Comparison of ENCODE assay signal across 14 cellular contexts in the genomic region with DNA sequence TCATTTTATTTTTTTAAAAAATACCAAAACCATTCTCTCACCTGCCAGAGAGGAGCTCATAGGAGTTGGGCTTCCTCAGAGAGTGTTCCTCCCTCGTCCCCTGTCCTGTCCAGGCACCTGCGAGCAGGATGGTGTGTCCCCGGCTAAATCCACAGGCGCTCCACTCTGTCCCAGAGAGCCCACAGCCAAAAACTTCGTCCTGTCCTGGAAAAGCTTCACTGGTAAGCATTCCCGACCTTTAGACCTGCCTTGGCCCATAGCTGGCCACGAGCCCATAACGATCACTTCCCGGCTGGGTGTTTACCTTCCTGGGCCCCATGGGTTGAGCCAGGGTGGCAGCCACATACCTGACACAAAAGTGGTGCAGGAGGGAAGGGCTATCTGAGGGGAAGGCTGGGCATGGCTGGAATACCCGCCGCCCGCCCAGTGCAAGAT. TPM values are rescaled to one million over a fixed set of nuclear protein-coding genes. Genes with fewer than 3 reads are reported as not detected.
A peak's percentile ranks its signal among the peaks of the same experiment; 100 is the strongest.
DNase-seq lines count a peak whose midpoint lies in the region; ATAC-seq and TF ChIP-seq lines count a peak whose summit lies in the region.
"Had no signal": no experiment of that assay in that cellular context is flagged by ENCODE, and none has a peak within 500 bp of the region (broad histone marks: within the 10 kb centered on the region; RNA-seq: fewer than 3 reads in every experiment).

Gene NGEF, minus strand, starts transcription at position 230 of the 435 bp plus-strand sequence. CDS start 38,366 bp downstream, outside the sequence.

- in situ Hi-C loops in Panc1 (cut with HindIII; ENCODE audit: low pct_unique_long_range_greater_than_20kb, low sequenced_read_pairs) (no loop called here), transverse colon (cut with MboI; ENCODE audit: low pct_ligation_motif_present in 1 of 4, low pct_unique_long_range_greater_than_20kb in 1 of 4, low sequenced_read_pairs in 3 of 4) (no loop called here)

- TF ChIP-seq POLR2A in transverse colon (IDR thresholded peaks at IDR 0.05) (peak; percentile 51), uterus (IDR thresholded peaks at IDR 0.05) (no peak)

- no peaks in the 10 kb centered on the region for H3K27me3 ChIP-seq in Panc1 (ENCODE audit: control insufficient read depth, insufficient read depth, low read length)
- H3K27me3 ChIP-seq in duodenal mucosa (ENCODE audit: control insufficient read depth in 1 of 2, insufficient read depth in 2 of 2, low read length in 2 of 2), result no peaks in the 10 kb centered on the region
- no peaks in the 10 kb centered on the region for H3K27me3 ChIP-seq in transverse colon
- no peaks in the 10 kb centered on the region for H3K27me3 ChIP-seq in uterus

- 55 to 56% methylated on average over 2 to 12 of the region's 12 CpGs for WGBS in transverse colon (ENCODE audit: low coverage in 1 of 2), 2 donors

- peaks cover 0 to 13% of the 10 kb centered on the region in 2 donors for H3K36me3 Mint-ChIP-seq in naive B cell

- POLR2A ChIA-PET in Panc1 (lab: Charles Lee), result no interaction called here

- BruUV-seq in Panc1 (replicated peaks; lab: Mats Ljungman, UMichigan), result no TSS peak

- H3K4me3 ChIP-seq in Panc1 (ENCODE audit: low read depth in 2 of 2, low read length in 2 of 2) (no peak within 1 kb of the TSS), duodenal mucosa (ENCODE audit: low read depth in 1 of 2, low read length in 2 of 2) (peak within 1 kb of the TSS; percentile 64 to 68), transverse colon (peak within 1 kb of the TSS in 3 of 4 donors; percentile 17 to 47 (median 21)), foreskin fibroblast (ENCODE audit: low read depth in 1 of 2, low read length in 2 of 2) (no peak within 1 kb of the TSS), uterus (no peak within 1 kb of the TSS)

- no peaks in the 10 kb centered on the region for H3K36me3 ChIP-seq in Panc1 (ENCODE audit: control insufficient read depth, insufficient read depth, low read length)
- peaks cover 0 to 4% of the 10 kb centered on the region in 2 donors for H3K36me3 ChIP-seq in duodenal mucosa (ENCODE audit: control insufficient read depth in 1 of 2, insufficient read depth in 2 of 2, low read length in 2 of 2)
- H3K36me3 ChIP-seq in transverse colon, result no peaks in the 10 kb centered on the region
- no peaks in the 10 kb centered on the region for H3K36me3 ChIP-seq in uterus

- H3K27ac ChIP-seq in Panc1 (ENCODE audit: low read length) (peak within 1 kb of the TSS; percentile 41; the same call in 1 of the 2 replicates), duodenal mucosa (ENCODE audit: low read depth, low read length) (peak within 1 kb of the TSS; percentile 79), transverse colon (peak within 1 kb of the TSS; percentile 83 to 87 (median 84)), uterus (no peak within 1 kb of the TSS)

- H3K4me3 Mint-ChIP-seq in naive B cell, result peak within 1 kb of the TSS in 2 of 8 donors; percentile 35
- H3K4me3 Mint-ChIP-seq: activated T-helper 1 cell treated with anti-CD3 and anti-CD28 coated beads, Interleukin-12 subunit alpha, Interleukin-12 subunit beta, Interleukin-2, Interleukin-4 antibody, amounts not matched to agents 30 ng/mL and 10 ng/mL and 1 ng/mL, durations not matched to agents 14 hours and 24 hours and 36 hours had no signal

- DNase-seq in Panc1 (ENCODE audit: low read depth, low spot score) (no peak), naive B cell (no peak), transverse colon (peak; percentile 91), dermis blood vessel endothelial cell (no peak), foreskin fibroblast (no peak), uterus (no peak)
- DNase-seq: activated CD4-positive, alpha-beta T cell treated with anti-CD3 and anti-CD28 coated beads, Interleukin-2, amount 50 U/mL, for 48 hours; NCI-H1694 treated with DMSO at 0.1 percent for 48 hours; NCI-H526 treated with DMSO at 0.1 percent for 48 hours; retina; substantia nigra had no signal

- ATAC-seq in Panc1 (peak; percentile 49), naive B cell (ENCODE audit: low read depth in 2 of 2) (no peak), HG02588 (IDR thresholded peaks at IDR 0.05; ENCODE audit: unreplicated experiment) (no peak)

- H3K9me3 ChIP-seq in Panc1 (ENCODE audit: control insufficient read depth, insufficient read depth, low read depth, low read length) (no peaks in the 10 kb centered on the region), duodenal mucosa (ENCODE audit: control insufficient read depth in 1 of 2, low read length in 2 of 2) (no peaks in the 10 kb centered on the region), transverse colon (no peaks in the 10 kb centered on the region), uterus (no peaks in the 10 kb centered on the region)

- H3K4me1 Mint-ChIP-seq in naive B cell, result peaks cover 11 to 18% (median 12%) of the 10 kb centered on the region in 3 donors

- CTCF ChIA-PET in Panc1 (lab: Charles Lee), result no interaction called here

- peaks cover 0 to 6% (median 5%) of the 10 kb centered on the region in 7 donors for H3K9me3 Mint-ChIP-seq in naive B cell

- TF ChIP-seq CTCF in Panc1 (IDR thresholded peaks at IDR 0.05), result no peak
- peak in 1 of 5 experiments; percentile 0 for TF ChIP-seq CTCF in transverse colon (IDR thresholded peaks at IDR 0.05)
- no peak for TF ChIP-seq CTCF in foreskin fibroblast (IDR thresholded peaks at IDR 0.05; ENCODE audit: low read depth, low read length)
- TF ChIP-seq CTCF in uterus (IDR thresholded peaks at IDR 0.05), result no peak

- TF ChIP-seq EP300 in transverse colon (IDR thresholded peaks at IDR 0.05; ENCODE audit: low read depth), result no peak

- H3K27me3 Mint-ChIP-seq in naive B cell, result peaks cover 9 to 42% (median 22%) of the 10 kb centered on the region in 3 donors

- H3K27ac Mint-ChIP-seq in naive B cell, result peak within 1 kb of the TSS in 4 of 6 donors; percentile 15 to 79 (median 72)
- H3K27ac Mint-ChIP-seq: activated T-helper 1 cell treated with anti-CD3 and anti-CD28 coated beads, Interleukin-12 subunit alpha, Interleukin-12 subunit beta, Interleukin-2, Interleukin-4 antibody, amounts not matched to agents 30 ng/mL and 10 ng/mL and 1 ng/mL, durations not matched to agents 14 hours and 24 hours and 36 hours had no signal

- peaks cover 9% of the 10 kb centered on the region for H3K4me1 ChIP-seq in Panc1 (ENCODE audit: control insufficient read depth, insufficient read depth, low read length)
- peaks cover 20 to 27% of the 10 kb centered on the region in 2 donors for H3K4me1 ChIP-seq in duodenal mucosa (ENCODE audit: control insufficient read depth in 1 of 2, insufficient read depth in 2 of 2, low read length in 2 of 2)
- H3K4me1 ChIP-seq in transverse colon, result peaks cover 0 to 18% (median 6%) of the 10 kb centered on the region in 4 donors
- no peaks in the 10 kb centered on the region for H3K4me1 ChIP-seq in uterus

- peak within 1 kb of the TSS; percentile 69 to 85 for H3K9ac ChIP-seq in duodenal mucosa (ENCODE audit: low read depth in 1 of 2, low read length in 2 of 2)

- intact Hi-C loops in Panc1 (cut with micrococcal nuclease; ENCODE audit: unreplicated experiment), result no loop called here
- intact Hi-C loops in transverse colon (cut with DNase I; ENCODE audit: low total_unique reads), result no loop called here
- intact Hi-C loops in uterus (cut with DNase I; ENCODE audit: low total_unique reads), result no loop called here

RNA-seq across cellular contexts. Expression of gene NGEF, which starts in this region (rescaled TPM):
- total RNA-seq in Panc1 (2021; ENCODE audit: unreplicated experiment) (17.8 TPM), transverse colon (100 to 1,000 TPM in 1 of 4 donors, 10 to 100 TPM in 3; 46.1 to 105 (median 68.8) TPM), dermis blood vessel endothelial cell (0.17 and 0.33 TPM in 2 replicates), uterus (10 to 100 TPM in 1 of 4 donors, 1 to 10 TPM in 2, under 1 TPM in 1; 0.29 to 18.4 (median 5.2) TPM)
- 30.6 TPM for polyA plus RNA-seq in Panc1 (2012; ENCODE audit: insufficient read length)
- under 1 TPM in 1 of 6 donors, not detected in 5; 0.74 TPM for polyA plus RNA-seq in naive B cell (ENCODE audit: low read depth in 6 of 6)

Comparison
In these comparisons a context has a peak if more than half of its experiments do, and no peak if none do; other contexts are left out.
1. H3K27ac ChIP-seq: peak in Panc1 (single experiment), duodenal mucosa (single experiment) and transverse colon (4 of 4); none in uterus (0 of 2).
2. H3K4me3 ChIP-seq: peak in duodenal mucosa (2 of 2) and transverse colon (3 of 4); none in Panc1 (0 of 2), foreskin fibroblast (0 of 2) and uterus (0 of 2).